In the genomic region with DNA sequence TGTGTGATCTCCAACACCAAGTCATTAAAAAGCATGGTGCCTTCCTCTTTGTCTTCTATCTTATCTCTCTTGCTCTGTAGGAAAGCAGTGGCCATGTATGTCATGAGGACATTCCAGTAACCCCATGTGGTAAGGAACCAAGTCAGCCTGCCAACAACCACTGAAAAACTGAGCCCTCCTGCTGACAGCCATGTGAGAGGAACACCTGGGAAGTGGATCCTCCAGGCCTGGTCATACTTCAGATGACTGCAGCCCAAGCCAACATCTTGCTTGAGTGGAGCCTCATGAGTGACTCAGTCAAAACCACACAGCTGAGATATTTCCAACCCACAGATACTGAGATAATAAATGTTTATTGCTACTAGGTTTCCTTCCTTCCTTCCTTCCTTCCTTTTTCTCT, we compare ENCODE assay signal across 12 cellular contexts.
DNase-seq lines count a peak whose midpoint lies in the region; FAIRE-seq and TF ChIP-seq lines count a peak whose summit lies in the region.
"Had no signal": no experiment of that assay in that cellular context is flagged by ENCODE, and none has a peak within 500 bp of the region (broad histone marks: within the 10 kb centered on the region; RNA-seq: fewer than 3 reads in every experiment).

No MANE protein-coding gene starts in this region.

- no peaks in the 10 kb centered on the region for H3K36me3 Mint-ChIP-seq in endodermal cell (ENCODE audit: low read depth)
- H3K36me3 Mint-ChIP-seq: activated CD4-positive, alpha-beta memory T cell treated with anti-CD3 and anti-CD28 coated beads for 36 hours had no signal

- H3K4me1 ChIP-seq in endodermal cell (ENCODE audit: control insufficient read depth, insufficient read depth, low read length), result peaks cover 4% of the 10 kb centered on the region
- H3K4me1 ChIP-seq: heart right ventricle had no signal

- FAIRE-seq in GM12892 (lab: Jason Lieb, UNC), result peak; percentile 44

- H3K27me3 ChIP-seq in endodermal cell (ENCODE audit: control insufficient read depth, insufficient read depth, low read length, poor library complexity, severe bottlenecking), result no peaks in the 10 kb centered on the region
- H3K27me3 ChIP-seq: heart right ventricle had no signal

- no peaks in the 10 kb centered on the region for H3K27me3 Mint-ChIP-seq in endodermal cell (ENCODE audit: insufficient read depth)
- H3K27me3 Mint-ChIP-seq: activated CD4-positive, alpha-beta memory T cell treated with anti-CD3 and anti-CD28 coated beads for 36 hours had no signal

- H3K9me3 ChIP-seq in endodermal cell (ENCODE audit: control insufficient read depth, low read length), result no peaks in the 10 kb centered on the region

- TF ChIP-seq POLR2A in GM12892 (IDR thresholded peaks at IDR 0.05; ENCODE audit: low read depth, low read length), result no peak

- no peak overlapping the region for H3K4me3 ChIP-seq in endodermal cell (ENCODE audit: low read length)
- H3K4me3 ChIP-seq: heart right ventricle had no signal

- H3K4me1 Mint-ChIP-seq in endodermal cell, result peaks cover 6% of the 10 kb centered on the region

- H3K9ac ChIP-seq in endodermal cell (ENCODE audit: extremely low read depth, low read length, poor library complexity, severe bottlenecking), result no peak overlapping the region

- H3K27ac ChIP-seq in endodermal cell (ENCODE audit: low read depth, low read length), result no peak overlapping the region
- H3K27ac ChIP-seq: heart right ventricle had no signal

- no peaks in the 10 kb centered on the region for H3K36me3 ChIP-seq in endodermal cell (ENCODE audit: control insufficient read depth, insufficient read depth, low read length)
- H3K36me3 ChIP-seq: heart right ventricle had no signal

- H3K4me3 Mint-ChIP-seq in endodermal cell, result no peak overlapping the region
- H3K4me3 Mint-ChIP-seq: activated CD4-positive, alpha-beta memory T cell treated with anti-CD3 and anti-CD28 coated beads for 36 hours had no signal

- H3K9me3 Mint-ChIP-seq in endodermal cell, result no peaks in the 10 kb centered on the region

- no peak for DNase-seq in GM12892 (ENCODE audit: insufficient read length)
- peak; percentile 8 for DNase-seq in NAMALWA (ENCODE audit: low spot score)
- peak; percentile 74 for DNase-seq in endodermal cell
- peak; percentile 86 for DNase-seq in renal cortical epithelial cell (ENCODE audit: low read depth)
- no peak for DNase-seq in activated T-cell treated with anti-CD3 and anti-CD28 coated beads for 4 hours
- no peak for DNase-seq in activated CD8-positive, alpha-beta memory T cell treated with anti-CD3 and anti-CD28 coated beads, Interleukin-2, amount 50 U/mL, for 48 hours
- DNase-seq in germinal center (ENCODE audit: low spot score), result no peak
- DNase-seq: activated CD4-positive, alpha-beta memory T cell treated with anti-CD3 and anti-CD28 coated beads for 36 hours; activated naive CD4-positive, alpha-beta T cell treated with anti-CD3 and anti-CD28 coated beads, Interleukin-2, amount 50 U/mL, for 16 hours; DMS79 treated with DMSO at 0.1 percent for 48 hours; heart right ventricle; NCI-H1105 treated with DMSO at 0.1 percent for 48 hours had no signal

- H3K27ac Mint-ChIP-seq in endodermal cell, result peak overlapping the region; percentile 78
- H3K27ac Mint-ChIP-seq: activated CD4-positive, alpha-beta memory T cell treated with anti-CD3 and anti-CD28 coated beads for 36 hours had no signal

- TF ChIP-seq CTCF in endodermal cell (conservative IDR thresholded peaks at IDR 0.05), result no peak

Comparison
In these comparisons a context has a peak if more than half of its experiments do, and no peak if none do; other contexts are left out.
1. DNase-seq: peak in NAMALWA (single experiment), endodermal cell (single experiment) and renal cortical epithelial cell (single experiment); none in GM12892 (single experiment), activated T-cell treated with anti-CD3 and anti-CD28 coated beads for 4 hours (single experiment), activated CD8-positive, alpha-beta memory T cell treated with anti-CD3 and anti-CD28 coated beads, Interleukin-2, amount 50 U/mL, for 48 hours (single experiment) and germinal center (single experiment).